24 cellular contexts compared by ENCODE assay signal in genomic region chr14:72653026-72653425, GRCh38.
"Had no signal": no experiment of that assay in that cellular context is flagged by ENCODE, and none has a peak within 500 bp of the region (broad histone marks: within the 10 kb centered on the region; RNA-seq: fewer than 3 reads in every experiment).

No MANE protein-coding gene starts in this region.

- H3K4me2 ChIP-seq: hepatocyte had no signal

- H3K27ac ChIP-seq: colonic mucosa, esophagus squamous epithelium, gastroesophageal sphincter, hepatocyte, neutrophil, right atrium auricular region, sigmoid colon, skin epidermis, thoracic aorta, transverse colon had no signal

- H3K4me1 Mint-ChIP-seq: naive thymus-derived CD8-positive, alpha-beta T cell; stimulated activated naive CD8-positive, alpha-beta T cell treated with anti-CD3 and anti-CD28 coated beads, Interleukin-15, amount 100 ng/mL, for 72 hours had no signal

- H3K4me3 Mint-ChIP-seq: naive thymus-derived CD8-positive, alpha-beta T cell; stimulated activated naive B cell treated with anti-CD40 and anti-IgM and Interleukin-4, amounts not matched to agents 10 μg/mL and 1 μg/mL and 100 μg/mL, for 72 hours; stimulated activated naive CD8-positive, alpha-beta T cell treated with anti-CD3 and anti-CD28 coated beads, Interleukin-15, amount 100 ng/mL, for 72 hours had no signal

- H3K36me3 Mint-ChIP-seq: naive thymus-derived CD8-positive, alpha-beta T cell; stimulated activated naive B cell treated with anti-CD40 and anti-IgM and Interleukin-4, amounts not matched to agents 10 μg/mL and 1 μg/mL and 100 μg/mL, for 72 hours had no signal

- H3K4me3 ChIP-seq: colonic mucosa, esophagus squamous epithelium, gastroesophageal sphincter, hepatocyte, lung, mucosa of descending colon, right atrium auricular region, sigmoid colon, skin epidermis, thoracic aorta, transverse colon had no signal

- H3K27me3 ChIP-seq: colonic mucosa, hepatocyte, neutrophil, right atrium auricular region, sigmoid colon, transverse colon had no signal

- DNase-seq: colonic mucosa; dermis blood vessel endothelial cell; esophagus squamous epithelium; foreskin fibroblast; head of caudate nucleus; kidney; left cardiac atrium; left ventricle myocardium superior; mucosa of descending colon; naive thymus-derived CD8-positive, alpha-beta T cell; posterior cingulate gyrus; sigmoid colon; stimulated activated CD4-positive, alpha-beta T cell treated with anti-CD3 and anti-CD28 coated beads, Interleukin-2, amount 100 ng/mL, for 24 hours; stimulated activated CD4-positive, alpha-beta T cell treated with anti-CD3 and anti-CD28 coated beads, Interleukin-4, amount 100 ng/mL, for 4 hours; stimulated activated naive B cell treated with anti-CD40 and anti-IgM and Interleukin-4, amounts not matched to agents 10 μg/mL and 1 μg/mL and 100 μg/mL, for 72 hours; stimulated activated naive CD8-positive, alpha-beta T cell treated with anti-CD3 and anti-CD28 coated beads, Interleukin-15, amount 100 ng/mL, for 72 hours; transverse colon had no signal

- H3K9me3 ChIP-seq: colonic mucosa, esophagus squamous epithelium, gastroesophageal sphincter, mucosa of descending colon, neutrophil, right atrium auricular region, sigmoid colon, thoracic aorta, transverse colon had no signal

- H2AFZ ChIP-seq: hepatocyte had no signal

- H3K4me1 ChIP-seq: colonic mucosa, gastroesophageal sphincter, sigmoid colon had no signal

- H3K27ac Mint-ChIP-seq: stimulated activated naive B cell treated with anti-CD40 and anti-IgM and Interleukin-4, amounts not matched to agents 10 μg/mL and 1 μg/mL and 100 μg/mL, for 72 hours; stimulated activated naive CD8-positive, alpha-beta T cell treated with anti-CD3 and anti-CD28 coated beads, Interleukin-15, amount 100 ng/mL, for 72 hours had no signal

- H3K27me3 Mint-ChIP-seq: stimulated activated naive CD8-positive, alpha-beta T cell treated with anti-CD3 and anti-CD28 coated beads, Interleukin-15, amount 100 ng/mL, for 72 hours had no signal

- ATAC-seq: gastroesophageal sphincter; left cardiac atrium; left ventricle myocardium superior; mucosa of descending colon; naive thymus-derived CD8-positive, alpha-beta T cell; stimulated activated naive B cell treated with anti-CD40 and anti-IgM and Interleukin-4, amounts not matched to agents 10 μg/mL and 1 μg/mL and 100 μg/mL, for 72 hours; stimulated activated naive CD8-positive, alpha-beta T cell treated with anti-CD3 and anti-CD28 coated beads, Interleukin-15, amount 100 ng/mL, for 72 hours had no signal

- H3K79me2 ChIP-seq: hepatocyte had no signal

- H3K9me3 Mint-ChIP-seq: naive thymus-derived CD8-positive, alpha-beta T cell; stimulated activated naive CD8-positive, alpha-beta T cell treated with anti-CD3 and anti-CD28 coated beads, Interleukin-15, amount 100 ng/mL, for 72 hours had no signal

- H3K36me3 ChIP-seq: colonic mucosa, esophagus squamous epithelium, gastroesophageal sphincter, neutrophil, right atrium auricular region, sigmoid colon, thoracic aorta, transverse colon had no signal
